In genomic region chr7:2821842-2822507, GRCh38 we compare ENCODE assay signal across 8 cellular contexts. TPM values are rescaled to one million over a fixed set of nuclear protein-coding genes. Genes with fewer than 3 reads are reported as not detected.
DNase-seq lines count a peak whose midpoint lies in the region; ATAC-seq lines count a peak whose summit lies in the region.

No MANE protein-coding gene starts in this region.

- H3K9me3 Mint-ChIP-seq in naive thymus-derived CD4-positive, alpha-beta T cell = no peaks in the 10 kb centered on the region

- peaks cover 30% of the 10 kb centered on the region for H3K4me1 Mint-ChIP-seq in T-helper 17 cell
- peaks cover 31 to 57% (median 40%) of the 10 kb centered on the region in 7 donors for H3K4me1 Mint-ChIP-seq in naive thymus-derived CD4-positive, alpha-beta T cell

- H3K4me3 Mint-ChIP-seq in T-helper 17 cell = no peak overlapping the region
- H3K4me3 Mint-ChIP-seq in naive thymus-derived CD4-positive, alpha-beta T cell = no peak overlapping the region

- CTCF ChIA-PET in naive thymus-derived CD4-positive, alpha-beta T cell (lab: Charles Lee) = no interaction called here

- H3K27ac Mint-ChIP-seq in T-helper 17 cell = peak overlapping the region; percentile 41
- no peak overlapping the region for H3K27ac Mint-ChIP-seq in naive thymus-derived CD4-positive, alpha-beta T cell

- H3K27me3 Mint-ChIP-seq in T-helper 17 cell = no peaks in the 10 kb centered on the region
- H3K27me3 Mint-ChIP-seq in naive thymus-derived CD4-positive, alpha-beta T cell = no peaks in the 10 kb centered on the region

- no peaks in the 10 kb centered on the region for H3K4me1 ChIP-seq in naive thymus-derived CD4-positive, alpha-beta T cell (ENCODE audit: control insufficient read depth in 2 of 2, insufficient read depth in 2 of 2, low read length in 2 of 2)

- no peaks in the 10 kb centered on the region for H3K36me3 ChIP-seq in naive thymus-derived CD4-positive, alpha-beta T cell (ENCODE audit: control insufficient read depth in 2 of 3, insufficient read depth in 3 of 3, low read length in 3 of 3)

- intact Hi-C loops in naive thymus-derived CD4-positive, alpha-beta T cell (cut with micrococcal nuclease) = no loop called here

- H3K9me3 ChIP-seq in T-helper 17 cell (ENCODE audit: control insufficient read depth, low read length, poor library complexity, severe bottlenecking) = peaks cover 2% of the 10 kb centered on the region
- no peaks in the 10 kb centered on the region for H3K9me3 ChIP-seq in naive thymus-derived CD4-positive, alpha-beta T cell (ENCODE audit: control insufficient read depth in 2 of 3, low read length in 3 of 3)

- peaks cover 3% of the 10 kb centered on the region for H3K36me3 Mint-ChIP-seq in T-helper 17 cell (ENCODE audit: low read depth)
- peaks cover 0 to 32% (median 3%) of the 10 kb centered on the region in 5 donors for H3K36me3 Mint-ChIP-seq in naive thymus-derived CD4-positive, alpha-beta T cell

- no peak overlapping the region for H3K4me3 ChIP-seq in naive thymus-derived CD4-positive, alpha-beta T cell (ENCODE audit: low read length)

- H3K27ac ChIP-seq in naive thymus-derived CD4-positive, alpha-beta T cell (ENCODE audit: low read depth, low read length) = no peak overlapping the region

- ATAC-seq in HG02759 (IDR thresholded peaks at IDR 0.05; ENCODE audit: unreplicated experiment) = peak; percentile 70
- peak; percentile 45 for ATAC-seq in T-helper 17 cell
- ATAC-seq in naive thymus-derived CD4-positive, alpha-beta T cell = no peak

- DNase-seq in GM03348 (ENCODE audit: low spot score) = peak; percentile 85
- no peak for DNase-seq in T-helper 17 cell
- peak; percentile 50 for DNase-seq in kidney glomerular epithelial cell (lab: John Stamatoyannopoulos, UW)
- no peak for DNase-seq in naive thymus-derived CD4-positive, alpha-beta T cell
- DNase-seq in NCI-H2196 (lab: John Stamatoyannopoulos, UW; ENCODE audit: unreplicated experiment) = no peak
- DNase-seq in GM19238 (ENCODE audit: insufficient read length, low spot score) = no peak
- DNase-seq in activated naive CD4-positive, alpha-beta T cell treated with anti-CD3 and anti-CD28 coated beads, Interleukin-2, amount 50 U/mL, for 16 hours = no peak

- POLR2A ChIA-PET in naive thymus-derived CD4-positive, alpha-beta T cell (lab: Charles Lee) = no interaction called here

- H3K27me3 ChIP-seq in naive thymus-derived CD4-positive, alpha-beta T cell (ENCODE audit: control insufficient read depth in 2 of 2, insufficient read depth in 2 of 2, low read length in 2 of 2) = no peaks in the 10 kb centered on the region

RNA-seq across cellular contexts. Expression of gene GNA12, which starts 22.1 kb away (rescaled TPM):
- total RNA-seq in T-helper 17 cell = 10 to 100 TPM; 13.5 to 19.2 TPM
- total RNA-seq in naive thymus-derived CD4-positive, alpha-beta T cell = 10 to 100 TPM; 18.1 to 25.7 (median 21.0) TPM
- polyA plus RNA-seq in naive thymus-derived CD4-positive, alpha-beta T cell = 1 to 10 TPM; 4.2 to 9.2 TPM

Comparison
In these comparisons a context has a peak if more than half of its experiments do, and no peak if none do; other contexts are left out.
1. DNase-seq: peak in GM03348 (single experiment) and kidney glomerular epithelial cell (single experiment); none in T-helper 17 cell (0 of 3), naive thymus-derived CD4-positive, alpha-beta T cell (0 of 9), NCI-H2196 (single experiment), GM19238 (single experiment) and activated naive CD4-positive, alpha-beta T cell treated with anti-CD3 and anti-CD28 coated beads, Interleukin-2, amount 50 U/mL, for 16 hours (single experiment).